In the genomic region with DNA sequence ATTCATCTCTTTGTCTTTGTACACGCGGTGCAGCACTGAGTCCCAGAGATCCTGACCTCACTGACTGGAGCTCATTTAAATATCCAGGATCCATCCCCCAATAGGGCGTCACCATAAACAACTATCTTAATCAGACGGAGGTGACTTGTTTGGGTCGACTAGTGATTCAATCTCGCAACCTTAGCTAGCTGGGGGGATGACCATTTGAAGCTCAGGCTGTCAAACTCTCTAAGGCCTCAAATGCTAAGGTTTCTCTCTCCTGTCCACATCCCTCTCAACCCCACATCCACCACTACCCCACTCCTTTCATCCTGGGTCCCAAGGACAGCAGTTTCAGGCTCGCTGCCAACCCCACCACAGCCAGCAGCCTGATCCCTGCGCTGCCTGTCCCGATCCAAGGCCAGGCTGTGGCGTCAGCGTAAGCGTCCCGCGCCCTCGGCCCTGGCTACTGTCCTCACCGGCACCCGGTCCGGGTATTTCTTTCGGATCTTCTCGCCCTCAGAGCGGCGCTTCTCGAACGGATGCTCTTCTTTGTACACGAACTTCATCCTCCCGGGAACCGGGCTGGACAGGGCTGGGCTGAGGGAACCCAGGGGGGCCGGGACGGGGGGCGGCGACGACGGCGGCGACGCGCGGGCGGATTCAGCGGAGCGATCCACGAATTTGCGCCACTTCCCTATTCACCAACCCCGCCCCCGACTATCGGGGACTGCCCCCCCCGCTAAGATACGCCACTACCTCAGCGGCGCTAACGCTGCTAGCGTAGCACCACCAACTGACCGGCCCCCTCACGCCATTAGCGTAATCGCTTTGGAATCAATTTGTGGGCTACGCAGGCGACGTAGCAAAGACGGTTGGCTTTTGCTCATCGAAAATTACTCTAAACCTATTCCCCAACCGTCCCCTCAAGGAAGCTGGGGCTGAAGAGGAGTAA, we compare ENCODE assay signal across 7 cellular contexts. TPM values are rescaled to one million over a fixed set of nuclear protein-coding genes. Genes with fewer than 3 reads are reported as not detected.
A peak's percentile ranks its signal among the peaks of the same experiment; 100 is the strongest.
DNase-seq lines count a peak whose midpoint lies in the region; ATAC-seq and TF ChIP-seq lines count a peak whose summit lies in the region.

A gene (minus strand): TSS at position 667 of the 934 bp plus-strand sequence. CDS start 119 bp downstream, at position 548.

- DNase-seq in NCI-H748 treated with DMSO at 0.1 percent for 48 hours (lab: John Stamatoyannopoulos, UW) (peak; percentile 91), dorsolateral prefrontal cortex (peak; percentile 88 to 96 (median 94))
- peak; percentile 94 to 96 for DNase-seq in activated CD4-positive, alpha-beta T cell treated with anti-CD3 and anti-CD28 coated beads, Interleukin-2, amount 50 U/mL, for 48 hours
- DNase-seq in stimulated activated CD4-positive, alpha-beta T cell treated with anti-CD3 and anti-CD28 coated beads, Interleukin-4, amount 100 ng/mL, for 1 hour: peak; percentile 92

- ATAC-seq in GM18519 (IDR thresholded peaks at IDR 0.05; ENCODE audit: low FRiP score, unreplicated experiment) (peak; percentile 22), HG03378 (IDR thresholded peaks at IDR 0.05; ENCODE audit: unreplicated experiment) (peak; percentile 29)

- intact Hi-C loops in dorsolateral prefrontal cortex (cut with DNase I): loop anchor here (10.0 kb wide), 2 partner anchors 323 to 333 kb away; a partner anchor contains a TSS

- peaks cover 2 to 36% (median 30%) of the 10 kb centered on the region in 4 donors for H3K4me1 ChIP-seq in liver (ENCODE audit: control insufficient read depth in 4 of 4, insufficient read depth in 4 of 4, low read length in 3 of 4)

- no peaks in the 10 kb centered on the region for H3K27me3 ChIP-seq in dorsolateral prefrontal cortex
- H3K27me3 ChIP-seq in liver (ENCODE audit: control insufficient read depth in 4 of 4, insufficient read depth in 4 of 4, low read length in 3 of 4): no peaks in the 10 kb centered on the region

- H3K36me3 ChIP-seq in liver (ENCODE audit: control insufficient read depth in 4 of 4, insufficient read depth in 3 of 4, low read depth in 1 of 4, low read length in 3 of 4): peaks cover 3 to 31% (median 20%) of the 10 kb centered on the region in 4 donors

- under 1% methylated on average over 62 of the region's 62 CpGs for WGBS in liver

- H3K9ac ChIP-seq in liver (ENCODE audit: low read depth in 1 of 2, low read length in 2 of 2): peak within 1 kb of the TSS; percentile 91 to 100

- peak within 1 kb of the TSS; percentile 95 to 100 (median 99) for H3K27ac ChIP-seq in dorsolateral prefrontal cortex
- H3K27ac ChIP-seq in liver (ENCODE audit: low read depth in 1 of 2, low read length in 2 of 2): peak within 1 kb of the TSS; percentile 98 to 99

- TF ChIP-seq RAD21 in liver (IDR thresholded peaks at IDR 0.05): no peak

- no peaks in the 10 kb centered on the region for H3K9me3 ChIP-seq in liver (ENCODE audit: control insufficient read depth in 4 of 4, low read length in 3 of 4)

- H3K4me3 ChIP-seq in dorsolateral prefrontal cortex (peak within 1 kb of the TSS; percentile 70 to 100 (median 96)), liver (ENCODE audit: low read depth in 1 of 3, low read length in 3 of 3) (peak within 1 kb of the TSS; percentile 74 to 93 (median 91))

- TF ChIP-seq CTCF in dorsolateral prefrontal cortex (IDR thresholded peaks at IDR 0.05 in 54 of 56, conservative IDR thresholded peaks at IDR 0.05 in 2 of 56; ENCODE audit: low read depth in 1 of 56, partially characterized antibody in 56 of 56) (peak in 2 of 56 donors; percentile 8 to 26), liver (IDR thresholded peaks at IDR 0.05; ENCODE audit: low read depth, low read length, missing input control) (no peak)

TF ChIP-seq in liver, 16 proteins besides CTCF, POLR2A, EP300 and RAD21:
- TF ChIP-seq, protein P1, sequence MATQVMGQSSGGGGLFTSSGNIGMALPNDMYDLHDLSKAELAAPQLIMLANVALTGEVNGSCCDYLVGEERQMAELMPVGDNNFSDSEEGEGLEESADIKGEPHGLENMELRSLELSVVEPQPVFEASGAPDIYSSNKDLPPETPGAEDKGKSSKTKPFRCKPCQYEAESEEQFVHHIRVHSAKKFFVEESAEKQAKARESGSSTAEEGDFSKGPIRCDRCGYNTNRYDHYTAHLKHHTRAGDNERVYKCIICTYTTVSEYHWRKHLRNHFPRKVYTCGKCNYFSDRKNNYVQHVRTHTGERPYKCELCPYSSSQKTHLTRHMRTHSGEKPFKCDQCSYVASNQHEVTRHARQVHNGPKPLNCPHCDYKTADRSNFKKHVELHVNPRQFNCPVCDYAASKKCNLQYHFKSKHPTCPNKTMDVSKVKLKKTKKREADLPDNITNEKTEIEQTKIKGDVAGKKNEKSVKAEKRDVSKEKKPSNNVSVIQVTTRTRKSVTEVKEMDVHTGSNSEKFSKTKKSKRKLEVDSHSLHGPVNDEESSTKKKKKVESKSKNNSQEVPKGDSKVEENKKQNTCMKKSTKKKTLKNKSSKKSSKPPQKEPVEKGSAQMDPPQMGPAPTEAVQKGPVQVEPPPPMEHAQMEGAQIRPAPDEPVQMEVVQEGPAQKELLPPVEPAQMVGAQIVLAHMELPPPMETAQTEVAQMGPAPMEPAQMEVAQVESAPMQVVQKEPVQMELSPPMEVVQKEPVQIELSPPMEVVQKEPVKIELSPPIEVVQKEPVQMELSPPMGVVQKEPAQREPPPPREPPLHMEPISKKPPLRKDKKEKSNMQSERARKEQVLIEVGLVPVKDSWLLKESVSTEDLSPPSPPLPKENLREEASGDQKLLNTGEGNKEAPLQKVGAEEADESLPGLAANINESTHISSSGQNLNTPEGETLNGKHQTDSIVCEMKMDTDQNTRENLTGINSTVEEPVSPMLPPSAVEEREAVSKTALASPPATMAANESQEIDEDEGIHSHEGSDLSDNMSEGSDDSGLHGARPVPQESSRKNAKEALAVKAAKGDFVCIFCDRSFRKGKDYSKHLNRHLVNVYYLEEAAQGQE (IDR thresholded peaks at IDR 0.05): peak; percentile 8
- TF ChIP-seq NR2F2 (IDR thresholded peaks at IDR 0.05) (peak; percentile 6), FOXA1 (IDR thresholded peaks at IDR 0.05) (no peak), EGR1 (IDR thresholded peaks at IDR 0.05; ENCODE audit: low read depth in 2 of 2) (peak; percentile 83 to 93), YY1 (IDR thresholded peaks at IDR 0.05) (no peak), FOXA2 (IDR thresholded peaks at IDR 0.05) (no peak), JUND (IDR thresholded peaks at IDR 0.05) (no peak), SP1 (IDR thresholded peaks at IDR 0.05) (no peak), GABPA (IDR thresholded peaks at IDR 0.05 in 1 of 2, conservative IDR thresholded peaks at IDR 0.05 in 1 of 2) (no peak), HNF4G (IDR thresholded peaks at IDR 0.05) (no peak), TAF1 (conservative IDR thresholded peaks at IDR 0.05) (no peak), HNF4A (conservative IDR thresholded peaks at IDR 0.05) (peak in 1 of 2 donors; percentile 7), RXRA (IDR thresholded peaks at IDR 0.05) (peak in 1 of 2 donors; percentile 18)
- TF ChIP-seq, protein P2, sequence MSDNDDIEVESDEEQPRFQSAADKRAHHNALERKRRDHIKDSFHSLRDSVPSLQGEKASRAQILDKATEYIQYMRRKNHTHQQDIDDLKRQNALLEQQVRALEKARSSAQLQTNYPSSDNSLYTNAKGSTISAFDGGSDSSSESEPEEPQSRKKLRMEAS (IDR thresholded peaks at IDR 0.05): peak; percentile 31
- TF ChIP-seq, protein P3, sequence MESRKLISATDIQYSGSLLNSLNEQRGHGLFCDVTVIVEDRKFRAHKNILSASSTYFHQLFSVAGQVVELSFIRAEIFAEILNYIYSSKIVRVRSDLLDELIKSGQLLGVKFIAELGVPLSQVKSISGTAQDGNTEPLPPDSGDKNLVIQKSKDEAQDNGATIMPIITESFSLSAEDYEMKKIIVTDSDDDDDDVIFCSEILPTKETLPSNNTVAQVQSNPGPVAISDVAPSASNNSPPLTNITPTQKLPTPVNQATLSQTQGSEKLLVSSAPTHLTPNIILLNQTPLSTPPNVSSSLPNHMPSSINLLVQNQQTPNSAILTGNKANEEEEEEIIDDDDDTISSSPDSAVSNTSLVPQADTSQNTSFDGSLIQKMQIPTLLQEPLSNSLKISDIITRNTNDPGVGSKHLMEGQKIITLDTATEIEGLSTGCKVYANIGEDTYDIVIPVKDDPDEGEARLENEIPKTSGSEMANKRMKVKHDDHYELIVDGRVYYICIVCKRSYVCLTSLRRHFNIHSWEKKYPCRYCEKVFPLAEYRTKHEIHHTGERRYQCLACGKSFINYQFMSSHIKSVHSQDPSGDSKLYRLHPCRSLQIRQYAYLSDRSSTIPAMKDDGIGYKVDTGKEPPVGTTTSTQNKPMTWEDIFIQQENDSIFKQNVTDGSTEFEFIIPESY (IDR thresholded peaks at IDR 0.05): no peak
- TF ChIP-seq, protein P4, sequence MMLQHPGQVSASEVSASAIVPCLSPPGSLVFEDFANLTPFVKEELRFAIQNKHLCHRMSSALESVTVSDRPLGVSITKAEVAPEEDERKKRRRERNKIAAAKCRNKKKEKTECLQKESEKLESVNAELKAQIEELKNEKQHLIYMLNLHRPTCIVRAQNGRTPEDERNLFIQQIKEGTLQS (IDR thresholded peaks at IDR 0.05): no peak

RNA-seq across cellular contexts. Expression of the gene that starts here (rescaled TPM):
- total RNA-seq in dorsolateral prefrontal cortex (100 to 1,000 TPM; 350 to 533 (median 438) TPM), liver (10 to 100 TPM; 74.4 to 88.4 TPM)
- 100 to 1,000 TPM; 322 to 489 TPM for polyA plus RNA-seq in liver

Comparison
In these comparisons a context has a peak if more than half of its experiments do, and no peak if none do; other contexts are left out.
1. Peak in every context shown above with its lines: DNase-seq, ATAC-seq, H3K4me3 ChIP-seq and H3K27ac ChIP-seq.